ENCODE assay signal across 10 cellular contexts in the genomic region with DNA sequence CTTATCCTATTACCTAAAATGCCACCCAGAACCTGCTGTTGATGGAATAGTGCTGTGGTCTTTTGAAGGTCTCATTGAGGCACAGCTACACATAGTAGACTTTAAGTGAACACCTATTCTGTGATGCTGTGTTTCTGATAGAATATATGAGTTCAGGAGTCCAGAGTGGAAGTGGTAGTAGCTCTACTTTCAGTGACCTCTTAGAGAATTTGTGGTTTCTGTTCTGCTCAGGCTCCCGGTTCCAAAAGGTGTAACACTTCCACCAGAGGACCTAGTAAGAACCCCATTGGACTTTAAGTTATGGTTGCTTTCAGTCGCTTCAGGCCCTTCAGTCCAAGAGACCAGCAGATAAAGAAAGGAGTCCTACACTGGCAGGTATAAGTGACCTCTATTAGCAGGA. TPM values are rescaled to one million over a fixed set of nuclear protein-coding genes. Genes with fewer than 3 reads are reported as not detected.
A peak's percentile ranks its signal among the peaks of the same experiment; 100 is the strongest.
DNase-seq lines count a peak whose midpoint lies in the region; ATAC-seq, FAIRE-seq and TF ChIP-seq lines count a peak whose summit lies in the region.
"Had no signal": no experiment of that assay in that cellular context is flagged by ENCODE, and none has a peak within 500 bp of the region (broad histone marks: within the 10 kb centered on the region; RNA-seq: fewer than 3 reads in every experiment).

No MANE protein-coding gene starts in this region.

- no peak overlapping the region for H3K27ac ChIP-seq in naive thymus-derived CD4-positive, alpha-beta T cell (ENCODE audit: low read depth, low read length)
- H3K27ac ChIP-seq: tibial artery had no signal

- H3K27me3 ChIP-seq in naive thymus-derived CD4-positive, alpha-beta T cell (ENCODE audit: control insufficient read depth in 2 of 2, insufficient read depth in 2 of 2, low read length in 2 of 2): no peaks in the 10 kb centered on the region
- H3K27me3 ChIP-seq: tibial artery had no signal

- H3K27me3 Mint-ChIP-seq in naive thymus-derived CD4-positive, alpha-beta T cell: peaks cover 0 to 8% (median 0%) of the 10 kb centered on the region in 5 donors

- peaks cover 0 to 6% (median 0%) of the 10 kb centered on the region in 11 donors for H3K9me3 Mint-ChIP-seq in naive thymus-derived CD4-positive, alpha-beta T cell

- CTCF ChIA-PET in naive thymus-derived CD4-positive, alpha-beta T cell (lab: Charles Lee): interaction anchor here (1.0 kb wide), 1 partner anchor 13 kb away, joined by 3 read pairs; no protein-coding TSS in a partner anchor

- H3K4me1 ChIP-seq in naive thymus-derived CD4-positive, alpha-beta T cell (ENCODE audit: control insufficient read depth in 2 of 2, insufficient read depth in 2 of 2, low read length in 2 of 2): no peaks in the 10 kb centered on the region
- H3K4me1 ChIP-seq: tibial artery had no signal

- POLR2A ChIA-PET in naive thymus-derived CD4-positive, alpha-beta T cell (lab: Charles Lee): interaction anchor here (2.5 kb wide), 1 partner anchor 9 kb away, joined by 11 read pairs; no protein-coding TSS in a partner anchor

- peak; percentile 25 for ATAC-seq in GM18499 (IDR thresholded peaks at IDR 0.05; ENCODE audit: insufficient read depth, unreplicated experiment)
- ATAC-seq in GM19467 (IDR thresholded peaks at IDR 0.05; ENCODE audit: unreplicated experiment): peak; percentile 28
- ATAC-seq in HG02943 (IDR thresholded peaks at IDR 0.05; ENCODE audit: low read depth, unreplicated experiment): peak; percentile 39
- peak; percentile 11 for ATAC-seq in HG03575 (IDR thresholded peaks at IDR 0.05; ENCODE audit: extremely low read depth, insufficient number of reproducible peaks, low FRiP score, unreplicated experiment)
- ATAC-seq in naive thymus-derived CD4-positive, alpha-beta T cell: no peak

- intact Hi-C loops in posterior vena cava (cut with DNase I): no loop called here
- intact Hi-C loops in naive thymus-derived CD4-positive, alpha-beta T cell (cut with micrococcal nuclease): no loop called here

- H3K4me3 Mint-ChIP-seq in naive thymus-derived CD4-positive, alpha-beta T cell: no peak overlapping the region

- peaks cover 0 to 5% (median 0%) of the 10 kb centered on the region in 5 donors for H3K36me3 Mint-ChIP-seq in naive thymus-derived CD4-positive, alpha-beta T cell

- no peaks in the 10 kb centered on the region for H3K9me3 ChIP-seq in naive thymus-derived CD4-positive, alpha-beta T cell (ENCODE audit: control insufficient read depth in 2 of 3, low read length in 3 of 3)
- H3K9me3 ChIP-seq: heart left ventricle, tibial artery had no signal

- peaks cover 6 to 41% (median 35%) of the 10 kb centered on the region in 7 donors for H3K4me1 Mint-ChIP-seq in naive thymus-derived CD4-positive, alpha-beta T cell

- FAIRE-seq in D721Med (lab: Jason Lieb, UNC): no peak

- no peaks in the 10 kb centered on the region for H3K36me3 ChIP-seq in naive thymus-derived CD4-positive, alpha-beta T cell (ENCODE audit: control insufficient read depth in 2 of 3, insufficient read depth in 3 of 3, low read length in 3 of 3)
- H3K36me3 ChIP-seq: heart left ventricle, tibial artery had no signal

- TF ChIP-seq CTCF in D721Med (IDR thresholded peaks at IDR 0.05; ENCODE audit: insufficient read depth, missing control alignments): no peak

- DNase-seq in D721Med (ENCODE audit: insufficient read length, low spot score) (no peak), posterior vena cava (ENCODE audit: low spot score) (no peak)
- DNase-seq in stimulated activated CD4-positive, alpha-beta T cell treated with anti-CD3 and anti-CD28 coated beads, Interleukin-2, amount 100 ng/mL, for 24 hours: no peak
- DNase-seq in naive thymus-derived CD4-positive, alpha-beta T cell: no peak
- DNase-seq: heart left ventricle, tibial artery had no signal

- H3K4me3 ChIP-seq in naive thymus-derived CD4-positive, alpha-beta T cell (ENCODE audit: low read length): no peak overlapping the region
- H3K4me3 ChIP-seq: heart left ventricle, tibial artery had no signal

- H3K27ac Mint-ChIP-seq in naive thymus-derived CD4-positive, alpha-beta T cell: peak overlapping the region in 2 of 9 donors; percentile 11 to 45

RNA-seq across cellular contexts. Expression of gene MYCBP2, which starts 11.4 kb away (rescaled TPM):
- total RNA-seq in posterior vena cava: 100 to 1,000 TPM; 153 to 188 TPM
- 100 to 1,000 TPM; 135 to 216 (median 176) TPM for total RNA-seq in naive thymus-derived CD4-positive, alpha-beta T cell
- 10 to 100 TPM; 38.8 to 57.3 TPM for polyA plus RNA-seq in naive thymus-derived CD4-positive, alpha-beta T cell
